Comparison of ENCODE assay signal across 1 cellular context in genomic region chr4:36757623-36758311, GRCh38.
TF ChIP-seq lines count a peak whose summit lies in the region.

No MANE protein-coding gene starts in this region.

TF ChIP-seq in K562, 482 proteins besides CTCF, POLR2A, EP300 and RAD21 (continued from another document and continues in another):
- TF ChIP-seq, protein P1, sequence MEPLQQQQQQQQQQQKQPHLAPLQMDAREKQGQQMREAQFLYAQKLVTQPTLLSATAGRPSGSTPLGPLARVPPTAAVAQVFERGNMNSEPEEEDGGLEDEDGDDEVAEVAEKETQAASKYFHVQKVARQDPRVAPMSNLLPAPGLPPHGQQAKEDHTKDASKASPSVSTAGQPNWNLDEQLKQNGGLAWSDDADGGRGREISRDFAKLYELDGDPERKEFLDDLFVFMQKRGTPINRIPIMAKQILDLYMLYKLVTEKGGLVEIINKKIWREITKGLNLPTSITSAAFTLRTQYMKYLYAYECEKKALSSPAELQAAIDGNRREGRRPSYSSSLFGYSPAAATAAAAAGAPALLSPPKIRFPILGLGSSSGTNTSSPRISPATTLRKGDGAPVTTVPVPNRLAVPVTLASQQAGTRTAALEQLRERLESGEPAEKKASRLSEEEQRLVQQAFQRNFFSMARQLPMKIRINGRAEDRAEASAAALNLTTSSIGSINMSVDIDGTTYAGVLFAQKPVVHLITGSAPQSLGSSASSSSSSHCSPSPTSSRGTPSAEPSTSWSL (CRISPR knock-in tag; IDR thresholded peaks at IDR 0.05; ENCODE audit: borderline replicate concordance), result no peak
- TF ChIP-seq MYC (IDR thresholded peaks at IDR 0.05; ENCODE audit: low read depth, low read length) (no peak), MYC (CRISPR knock-in tag; IDR thresholded peaks at IDR 0.05; ENCODE audit: borderline replicate concordance, low read depth) (no peak), PHF8 (IDR thresholded peaks at IDR 0.05; ENCODE audit: borderline replicate concordance, low read length) (no peak), ARID2 (IDR thresholded peaks at IDR 0.05) (no peak), RBM34 (IDR thresholded peaks at IDR 0.05; ENCODE audit: borderline replicate concordance, insufficient read depth, low read length) (no peak), NBN (IDR thresholded peaks at IDR 0.05; ENCODE audit: low read depth) (no peak), ZNF668 (CRISPR knock-in tag; IDR thresholded peaks at IDR 0.05) (peak; percentile 89), NFATC3 (IDR thresholded peaks at IDR 0.05) (no peak), KDM5B (IDR thresholded peaks at IDR 0.05; ENCODE audit: insufficient replicate concordance, low read depth, low read length) (no peak), SAFB (IDR thresholded peaks at IDR 0.05; ENCODE audit: borderline replicate concordance, low read depth, low read length) (no peak), ZNF507 (tag; conservative IDR thresholded peaks at IDR 0.05) (no peak), IRF9 (tag; IDR thresholded peaks at IDR 0.05) (peak; percentile 90), MCM5 (IDR thresholded peaks at IDR 0.05; ENCODE audit: low read depth) (no peak), POLR2H (tag; IDR thresholded peaks at IDR 0.05; ENCODE audit: low read depth) (peak; percentile 74), MTA3 (IDR thresholded peaks at IDR 0.05; ENCODE audit: borderline replicate concordance) (no peak), EZH2 (IDR thresholded peaks at IDR 0.05; ENCODE audit: borderline replicate concordance, low read depth, low read length) (no peak), NRF1 (conservative IDR thresholded peaks at IDR 0.05 in 1 of 2, IDR thresholded peaks at IDR 0.05 in 1 of 2) (no peak), OTX1 (CRISPR knock-in tag; IDR thresholded peaks at IDR 0.05) (0 out of 2 replicates have a peak, but pooled peaks have one; percentile 57), E4F1 (CRISPR knock-in tag; IDR thresholded peaks at IDR 0.05; ENCODE audit: borderline replicate concordance) (no peak), SMAD4 (CRISPR knock-in tag; conservative IDR thresholded peaks at IDR 0.05) (peak; percentile 89), TGIF2 (CRISPR knock-in tag; IDR thresholded peaks at IDR 0.05) (no peak), NR1H2 (CRISPR knock-in tag; IDR thresholded peaks at IDR 0.05) (no peak), CBX8 (IDR thresholded peaks at IDR 0.05; ENCODE audit: borderline replicate concordance, extremely low read depth, low read depth, low read length, poor library complexity, severe bottlenecking) (no peak), PATZ1 (CRISPR knock-in tag; IDR thresholded peaks at IDR 0.05; ENCODE audit: borderline replicate concordance) (peak; percentile 51; the same call in 1 of the 2 replicates)
- TF ChIP-seq, protein P2, sequence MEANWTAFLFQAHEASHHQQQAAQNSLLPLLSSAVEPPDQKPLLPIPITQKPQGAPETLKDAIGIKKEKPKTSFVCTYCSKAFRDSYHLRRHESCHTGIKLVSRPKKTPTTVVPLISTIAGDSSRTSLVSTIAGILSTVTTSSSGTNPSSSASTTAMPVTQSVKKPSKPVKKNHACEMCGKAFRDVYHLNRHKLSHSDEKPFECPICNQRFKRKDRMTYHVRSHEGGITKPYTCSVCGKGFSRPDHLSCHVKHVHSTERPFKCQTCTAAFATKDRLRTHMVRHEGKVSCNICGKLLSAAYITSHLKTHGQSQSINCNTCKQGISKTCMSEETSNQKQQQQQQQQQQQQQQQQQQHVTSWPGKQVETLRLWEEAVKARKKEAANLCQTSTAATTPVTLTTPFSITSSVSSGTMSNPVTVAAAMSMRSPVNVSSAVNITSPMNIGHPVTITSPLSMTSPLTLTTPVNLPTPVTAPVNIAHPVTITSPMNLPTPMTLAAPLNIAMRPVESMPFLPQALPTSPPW (CRISPR knock-in tag; IDR thresholded peaks at IDR 0.05), result peak; percentile 15; the same call in 1 of the 2 replicates
- TF ChIP-seq, protein P3, sequence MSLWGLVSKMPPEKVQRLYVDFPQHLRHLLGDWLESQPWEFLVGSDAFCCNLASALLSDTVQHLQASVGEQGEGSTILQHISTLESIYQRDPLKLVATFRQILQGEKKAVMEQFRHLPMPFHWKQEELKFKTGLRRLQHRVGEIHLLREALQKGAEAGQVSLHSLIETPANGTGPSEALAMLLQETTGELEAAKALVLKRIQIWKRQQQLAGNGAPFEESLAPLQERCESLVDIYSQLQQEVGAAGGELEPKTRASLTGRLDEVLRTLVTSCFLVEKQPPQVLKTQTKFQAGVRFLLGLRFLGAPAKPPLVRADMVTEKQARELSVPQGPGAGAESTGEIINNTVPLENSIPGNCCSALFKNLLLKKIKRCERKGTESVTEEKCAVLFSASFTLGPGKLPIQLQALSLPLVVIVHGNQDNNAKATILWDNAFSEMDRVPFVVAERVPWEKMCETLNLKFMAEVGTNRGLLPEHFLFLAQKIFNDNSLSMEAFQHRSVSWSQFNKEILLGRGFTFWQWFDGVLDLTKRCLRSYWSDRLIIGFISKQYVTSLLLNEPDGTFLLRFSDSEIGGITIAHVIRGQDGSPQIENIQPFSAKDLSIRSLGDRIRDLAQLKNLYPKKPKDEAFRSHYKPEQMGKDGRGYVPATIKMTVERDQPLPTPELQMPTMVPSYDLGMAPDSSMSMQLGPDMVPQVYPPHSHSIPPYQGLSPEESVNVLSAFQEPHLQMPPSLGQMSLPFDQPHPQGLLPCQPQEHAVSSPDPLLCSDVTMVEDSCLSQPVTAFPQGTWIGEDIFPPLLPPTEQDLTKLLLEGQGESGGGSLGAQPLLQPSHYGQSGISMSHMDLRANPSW (CRISPR knock-in tag; IDR thresholded peaks at IDR 0.05), result no peak
- TF ChIP-seq, protein P4, sequence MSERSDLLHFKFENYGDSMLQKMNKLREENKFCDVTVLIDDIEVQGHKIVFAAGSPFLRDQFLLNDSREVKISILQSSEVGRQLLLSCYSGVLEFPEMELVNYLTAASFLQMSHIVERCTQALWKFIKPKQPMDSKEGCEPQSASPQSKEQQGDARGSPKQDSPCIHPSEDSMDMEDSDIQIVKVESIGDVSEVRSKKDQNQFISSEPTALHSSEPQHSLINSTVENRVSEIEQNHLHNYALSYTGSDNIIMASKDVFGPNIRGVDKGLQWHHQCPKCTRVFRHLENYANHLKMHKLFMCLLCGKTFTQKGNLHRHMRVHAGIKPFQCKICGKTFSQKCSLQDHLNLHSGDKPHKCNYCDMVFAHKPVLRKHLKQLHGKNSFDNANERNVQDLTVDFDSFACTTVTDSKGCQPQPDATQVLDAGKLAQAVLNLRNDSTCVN (CRISPR knock-in tag; IDR thresholded peaks at IDR 0.05), result no peak
- TF ChIP-seq, protein P5, sequence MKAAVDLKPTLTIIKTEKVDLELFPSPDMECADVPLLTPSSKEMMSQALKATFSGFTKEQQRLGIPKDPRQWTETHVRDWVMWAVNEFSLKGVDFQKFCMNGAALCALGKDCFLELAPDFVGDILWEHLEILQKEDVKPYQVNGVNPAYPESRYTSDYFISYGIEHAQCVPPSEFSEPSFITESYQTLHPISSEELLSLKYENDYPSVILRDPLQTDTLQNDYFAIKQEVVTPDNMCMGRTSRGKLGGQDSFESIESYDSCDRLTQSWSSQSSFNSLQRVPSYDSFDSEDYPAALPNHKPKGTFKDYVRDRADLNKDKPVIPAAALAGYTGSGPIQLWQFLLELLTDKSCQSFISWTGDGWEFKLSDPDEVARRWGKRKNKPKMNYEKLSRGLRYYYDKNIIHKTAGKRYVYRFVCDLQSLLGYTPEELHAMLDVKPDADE (conservative IDR thresholded peaks at IDR 0.05; ENCODE audit: control insufficient read depth, low read depth, low read length), result no peak
- TF ChIP-seq, protein P6, sequence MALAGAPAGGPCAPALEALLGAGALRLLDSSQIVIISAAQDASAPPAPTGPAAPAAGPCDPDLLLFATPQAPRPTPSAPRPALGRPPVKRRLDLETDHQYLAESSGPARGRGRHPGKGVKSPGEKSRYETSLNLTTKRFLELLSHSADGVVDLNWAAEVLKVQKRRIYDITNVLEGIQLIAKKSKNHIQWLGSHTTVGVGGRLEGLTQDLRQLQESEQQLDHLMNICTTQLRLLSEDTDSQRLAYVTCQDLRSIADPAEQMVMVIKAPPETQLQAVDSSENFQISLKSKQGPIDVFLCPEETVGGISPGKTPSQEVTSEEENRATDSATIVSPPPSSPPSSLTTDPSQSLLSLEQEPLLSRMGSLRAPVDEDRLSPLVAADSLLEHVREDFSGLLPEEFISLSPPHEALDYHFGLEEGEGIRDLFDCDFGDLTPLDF (CRISPR knock-in tag; IDR thresholded peaks at IDR 0.05), result no peak
- TF ChIP-seq, protein P7, sequence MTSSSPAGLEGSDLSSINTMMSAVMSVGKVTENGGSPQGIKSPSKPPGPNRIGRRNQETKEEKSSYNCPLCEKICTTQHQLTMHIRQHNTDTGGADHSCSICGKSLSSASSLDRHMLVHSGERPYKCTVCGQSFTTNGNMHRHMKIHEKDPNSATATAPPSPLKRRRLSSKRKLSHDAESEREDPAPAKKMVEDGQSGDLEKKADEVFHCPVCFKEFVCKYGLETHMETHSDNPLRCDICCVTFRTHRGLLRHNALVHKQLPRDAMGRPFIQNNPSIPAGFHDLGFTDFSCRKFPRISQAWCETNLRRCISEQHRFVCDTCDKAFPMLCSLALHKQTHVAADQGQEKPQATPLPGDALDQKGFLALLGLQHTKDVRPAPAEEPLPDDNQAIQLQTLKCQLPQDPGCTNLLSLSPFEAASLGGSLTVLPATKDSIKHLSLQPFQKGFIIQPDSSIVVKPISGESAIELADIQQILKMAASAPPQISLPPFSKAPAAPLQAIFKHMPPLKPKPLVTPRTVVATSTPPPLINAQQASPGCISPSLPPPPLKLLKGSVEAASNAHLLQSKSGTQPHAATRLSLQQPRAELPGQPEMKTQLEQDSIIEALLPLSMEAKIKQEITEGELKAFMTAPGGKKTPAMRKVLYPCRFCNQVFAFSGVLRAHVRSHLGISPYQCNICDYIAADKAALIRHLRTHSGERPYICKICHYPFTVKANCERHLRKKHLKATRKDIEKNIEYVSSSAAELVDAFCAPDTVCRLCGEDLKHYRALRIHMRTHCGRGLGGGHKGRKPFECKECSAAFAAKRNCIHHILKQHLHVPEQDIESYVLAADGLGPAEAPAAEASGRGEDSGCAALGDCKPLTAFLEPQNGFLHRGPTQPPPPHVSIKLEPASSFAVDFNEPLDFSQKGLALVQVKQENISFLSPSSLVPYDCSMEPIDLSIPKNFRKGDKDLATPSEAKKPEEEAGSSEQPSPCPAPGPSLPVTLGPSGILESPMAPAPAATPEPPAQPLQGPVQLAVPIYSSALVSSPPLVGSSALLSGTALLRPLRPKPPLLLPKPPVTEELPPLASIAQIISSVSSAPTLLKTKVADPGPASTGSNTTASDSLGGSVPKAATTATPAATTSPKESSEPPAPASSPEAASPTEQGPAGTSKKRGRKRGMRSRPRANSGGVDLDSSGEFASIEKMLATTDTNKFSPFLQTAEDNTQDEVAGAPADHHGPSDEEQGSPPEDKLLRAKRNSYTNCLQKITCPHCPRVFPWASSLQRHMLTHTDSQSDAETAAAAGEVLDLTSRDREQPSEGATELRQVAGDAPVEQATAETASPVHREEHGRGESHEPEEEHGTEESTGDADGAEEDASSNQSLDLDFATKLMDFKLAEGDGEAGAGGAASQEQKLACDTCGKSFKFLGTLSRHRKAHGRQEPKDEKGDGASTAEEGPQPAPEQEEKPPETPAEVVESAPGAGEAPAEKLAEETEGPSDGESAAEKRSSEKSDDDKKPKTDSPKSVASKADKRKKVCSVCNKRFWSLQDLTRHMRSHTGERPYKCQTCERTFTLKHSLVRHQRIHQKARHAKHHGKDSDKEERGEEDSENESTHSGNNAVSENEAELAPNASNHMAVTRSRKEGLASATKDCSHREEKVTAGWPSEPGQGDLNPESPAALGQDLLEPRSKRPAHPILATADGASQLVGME (CRISPR knock-in tag; IDR thresholded peaks at IDR 0.05), result peak; percentile 81
- TF ChIP-seq, protein P8, sequence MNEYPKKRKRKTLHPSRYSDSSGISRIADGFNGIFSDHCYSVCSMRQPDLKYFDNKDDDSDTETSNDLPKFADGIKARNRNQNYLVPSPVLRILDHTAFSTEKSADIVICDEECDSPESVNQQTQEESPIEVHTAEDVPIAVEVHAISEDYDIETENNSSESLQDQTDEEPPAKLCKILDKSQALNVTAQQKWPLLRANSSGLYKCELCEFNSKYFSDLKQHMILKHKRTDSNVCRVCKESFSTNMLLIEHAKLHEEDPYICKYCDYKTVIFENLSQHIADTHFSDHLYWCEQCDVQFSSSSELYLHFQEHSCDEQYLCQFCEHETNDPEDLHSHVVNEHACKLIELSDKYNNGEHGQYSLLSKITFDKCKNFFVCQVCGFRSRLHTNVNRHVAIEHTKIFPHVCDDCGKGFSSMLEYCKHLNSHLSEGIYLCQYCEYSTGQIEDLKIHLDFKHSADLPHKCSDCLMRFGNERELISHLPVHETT (CRISPR knock-in tag; conservative IDR thresholded peaks at IDR 0.05 in 1 of 2, IDR thresholded peaks at IDR 0.05 in 1 of 2), result peak in 1 of 2 experiments; percentile 77; a peak in 2 of 4 replicates
